Comparison of ENCODE assay signal across 8 cellular contexts in genomic region chr12:26028953-26029740, GRCh38.
DNase-seq lines count a peak whose midpoint lies in the region; ATAC-seq and TF ChIP-seq lines count a peak whose summit lies in the region.

No MANE protein-coding gene starts in this region.

- ATAC-seq in Right ventricle myocardium superior (ENCODE audit: poor library complexity) = peak; percentile 76
- no peak for ATAC-seq in HG02840 (IDR thresholded peaks at IDR 0.05; ENCODE audit: low FRiP score, unreplicated experiment)

- TF ChIP-seq CTCF in WI38 (IDR thresholded peaks at IDR 0.05; ENCODE audit: low read depth, low read length) (peak; percentile 56), retinal pigment epithelial cell (conservative IDR thresholded peaks at IDR 0.05; ENCODE audit: low read depth, low read length) (peak; percentile 78)

- intact Hi-C loops in Right ventricle myocardium superior (cut with DNase I) = no loop called here

- peak; percentile 4 for DNase-seq in NOMO-1 treated with DMSO at 0.1 percent for 48 hours (lab: John Stamatoyannopoulos, UW; ENCODE audit: unreplicated experiment)
- no peak for DNase-seq in NOMO-1 treated with dmso at 0.1 percent for 144 hours (lab: John Stamatoyannopoulos, UW; ENCODE audit: unreplicated experiment)
- DNase-seq in LHCN-M2 (ENCODE audit: low read depth) = peak; percentile 43
- no peak for DNase-seq in Right ventricle myocardium superior
- no peak for DNase-seq in retinal pigment epithelial cell (ENCODE audit: low read depth)
- DNase-seq in NCI-H524 treated with DMSO at 0.1 percent for 48 hours (lab: John Stamatoyannopoulos, UW) = no peak

- H3K4me3 ChIP-seq in WI38 (ENCODE audit: low read depth, low read length) (no peak overlapping the region), retinal pigment epithelial cell (ENCODE audit: low read length) (no peak overlapping the region)

Comparison
In these comparisons a context has a peak if more than half of its experiments do, and no peak if none do; other contexts are left out.
1. DNase-seq: peak in NOMO-1 treated with DMSO at 0.1 percent for 48 hours (single experiment) and LHCN-M2 (single experiment); none in NOMO-1 treated with dmso at 0.1 percent for 144 hours (single experiment), Right ventricle myocardium superior (single experiment), retinal pigment epithelial cell (single experiment) and NCI-H524 treated with DMSO at 0.1 percent for 48 hours (single experiment).